Comparison of ENCODE assay signal across 21 cellular contexts in genomic region chr16:67101301-67101675, GRCh38. TPM values are rescaled to one million over a fixed set of nuclear protein-coding genes. Genes with fewer than 3 reads are reported as not detected.
DNase-seq lines count a peak whose midpoint lies in the region; FAIRE-seq and TF ChIP-seq lines count a peak whose summit lies in the region.
"Had no signal": no experiment of that assay in that cellular context is flagged by ENCODE, and none has a peak within 500 bp of the region (broad histone marks: within the 10 kb centered on the region; RNA-seq: fewer than 3 reads in every experiment).

No MANE protein-coding gene starts in this region.

- peak; percentile 37; the same call in 1 of the 2 replicates for TF ChIP-seq CTCF in HFFc6 (IDR thresholded peaks at IDR 0.05)
- TF ChIP-seq CTCF in astrocyte (IDR thresholded peaks at IDR 0.05; ENCODE audit: insufficient read depth, low read depth, low read length), result no peak
- no peak for TF ChIP-seq CTCF in D721Med (IDR thresholded peaks at IDR 0.05; ENCODE audit: insufficient read depth, missing control alignments)

- H3K4me3 ChIP-seq in astrocyte (ENCODE audit: insufficient read depth, low read depth, low read length), result no peak overlapping the region
- H3K4me3 ChIP-seq: ovary, PC-9, testis had no signal

- no peak overlapping the region for H2AFZ ChIP-seq in astrocyte (ENCODE audit: low read depth, low read length)
- H2AFZ ChIP-seq: PC-9 had no signal

- peaks cover 46% of the 10 kb centered on the region for H3K36me3 Mint-ChIP-seq in activated T-cell treated with anti-CD3 and anti-CD28 coated beads, Interleukin-2, amount 50 U/mL, for 24 hours (ENCODE audit: low read depth)
- peaks cover 5% of the 10 kb centered on the region; the same call in 1 of the 2 replicates for H3K36me3 Mint-ChIP-seq in HFFc6 (ENCODE audit: low read depth)
- peaks cover 7% of the 10 kb centered on the region for H3K36me3 Mint-ChIP-seq in astrocyte (ENCODE audit: low read depth, unreplicated experiment)

- no peaks in the 10 kb centered on the region for H3K9me3 Mint-ChIP-seq in activated T-cell treated with anti-CD3 and anti-CD28 coated beads, Interleukin-2, amount 50 U/mL, for 24 hours
- H3K9me3 Mint-ChIP-seq in HFFc6 (no peaks in the 10 kb centered on the region), astrocyte (ENCODE audit: unreplicated experiment) (peaks cover 2% of the 10 kb centered on the region)
- H3K9me3 Mint-ChIP-seq: stimulated activated naive B cell treated with anti-CD40 and anti-IgM and Interleukin-4, amounts not matched to agents 10 μg/mL and 1 μg/mL and 100 μg/mL, for 72 hours had no signal

- H3K4me2 ChIP-seq in astrocyte (ENCODE audit: low read length), result peak overlapping the region; percentile 16
- H3K4me2 ChIP-seq: PC-9 had no signal

- H3K27me3 Mint-ChIP-seq in activated T-cell treated with anti-CD3 and anti-CD28 coated beads, Interleukin-2, amount 50 U/mL, for 24 hours, result no peaks in the 10 kb centered on the region
- H3K27me3 Mint-ChIP-seq in HFFc6 (ENCODE audit: insufficient read depth) (peaks cover 2% of the 10 kb centered on the region; the same call in 1 of the 2 replicates), astrocyte (ENCODE audit: low read depth, unreplicated experiment) (no peaks in the 10 kb centered on the region)
- H3K27me3 Mint-ChIP-seq: activated CD8-positive, alpha-beta memory T cell treated with anti-CD3 and anti-CD28 coated beads, Interleukin-2, amount 10 ng/mL, durations not matched to agents 7 days and 5 days; stimulated activated naive B cell treated with anti-CD40 and anti-IgM and Interleukin-4, amounts not matched to agents 10 μg/mL and 1 μg/mL and 100 μg/mL, for 72 hours had no signal

- H3K9me3 ChIP-seq in astrocyte (ENCODE audit: insufficient read depth, low read depth, low read length), result no peaks in the 10 kb centered on the region
- H3K9me3 ChIP-seq: ovary, testis had no signal

- peaks cover 7% of the 10 kb centered on the region for H3K4me1 ChIP-seq in astrocyte (ENCODE audit: insufficient read depth, low read length)

- peak overlapping the region; percentile 84 for H3K27ac Mint-ChIP-seq in activated T-cell treated with anti-CD3 and anti-CD28 coated beads, Interleukin-2, amount 50 U/mL, for 24 hours
- H3K27ac Mint-ChIP-seq in HFFc6 (peak overlapping the region; percentile 76), astrocyte (ENCODE audit: unreplicated experiment) (peak overlapping the region; percentile 62)
- H3K27ac Mint-ChIP-seq: activated CD8-positive, alpha-beta memory T cell treated with anti-CD3 and anti-CD28 coated beads, Interleukin-2, amount 10 ng/mL, durations not matched to agents 7 days and 5 days; stimulated activated naive B cell treated with anti-CD40 and anti-IgM and Interleukin-4, amounts not matched to agents 10 μg/mL and 1 μg/mL and 100 μg/mL, for 72 hours had no signal

- peak overlapping the region; percentile 5 for H3K27ac ChIP-seq in astrocyte (ENCODE audit: low read depth, low read length)
- H3K27ac ChIP-seq: ovary, PC-9, testis had no signal

- peaks cover 12% of the 10 kb centered on the region for H3K4me1 Mint-ChIP-seq in activated T-cell treated with anti-CD3 and anti-CD28 coated beads, Interleukin-2, amount 50 U/mL, for 24 hours (ENCODE audit: low read depth)
- H3K4me1 Mint-ChIP-seq in HFFc6 (ENCODE audit: low read depth) (peaks cover 39% of the 10 kb centered on the region), astrocyte (ENCODE audit: low read depth, unreplicated experiment) (peaks cover 16% of the 10 kb centered on the region)

- H3K36me3 ChIP-seq in astrocyte (ENCODE audit: insufficient read depth, low read length), result peaks cover 13% of the 10 kb centered on the region
- H3K36me3 ChIP-seq: ovary had no signal

- no peaks in the 10 kb centered on the region for H4K20me1 ChIP-seq in astrocyte (ENCODE audit: insufficient read depth, low read length)

- H3K79me2 ChIP-seq in astrocyte (ENCODE audit: insufficient read depth, low read length), result no peaks in the 10 kb centered on the region

- H3K9ac ChIP-seq in astrocyte (ENCODE audit: low read length), result no peak overlapping the region

- H3K4me3 Mint-ChIP-seq in activated T-cell treated with anti-CD3 and anti-CD28 coated beads, Interleukin-2, amount 50 U/mL, for 24 hours, result no peak overlapping the region
- no peak overlapping the region; the same call in 1 of the 2 replicates for H3K4me3 Mint-ChIP-seq in HFFc6
- peak overlapping the region; percentile 29 for H3K4me3 Mint-ChIP-seq in astrocyte (ENCODE audit: unreplicated experiment)
- H3K4me3 Mint-ChIP-seq: activated CD8-positive, alpha-beta memory T cell treated with anti-CD3 and anti-CD28 coated beads, Interleukin-2, amount 10 ng/mL, durations not matched to agents 7 days and 5 days; stimulated activated naive B cell treated with anti-CD40 and anti-IgM and Interleukin-4, amounts not matched to agents 10 μg/mL and 1 μg/mL and 100 μg/mL, for 72 hours had no signal

- peak; percentile 73 for FAIRE-seq in astrocyte (lab: Jason Lieb, UNC)
- FAIRE-seq in D721Med (lab: Jason Lieb, UNC), result no peak
- FAIRE-seq: GM12891, kidney had no signal

- no peak for DNase-seq in activated T-cell treated with anti-CD3 and anti-CD28 coated beads, Interleukin-2, amount 50 U/mL, for 24 hours
- DNase-seq in activated T-cell treated with anti-CD3 and anti-CD28 coated beads, Interleukin-2, amount 50 U/mL, for 1 hour, result no peak
- DNase-seq in HFFc6 (peak; percentile 45), astrocyte (ENCODE audit: low read depth) (peak; percentile 74), renal cortical epithelial cell (ENCODE audit: low read depth) (peak; percentile 38), D721Med (ENCODE audit: insufficient read length, low spot score) (no peak), HT-29 (ENCODE audit: low spot score) (no peak), head of caudate nucleus (no peak)
- DNase-seq: activated CD8-positive, alpha-beta memory T cell treated with anti-CD3 and anti-CD28 coated beads, Interleukin-2, amount 10 ng/mL, durations not matched to agents 7 days and 5 days; activated gamma-delta T cell; caudate nucleus; DMS 273 treated with DMSO at 0.1 percent for 48 hours; GF-D8; kidney; NCI-H2029 treated with DMSO at 0.1 percent for 48 hours; NCI-H345; ovary; PC-9; stimulated activated naive B cell treated with anti-CD40 and anti-IgM and Interleukin-4, amounts not matched to agents 10 μg/mL and 1 μg/mL and 100 μg/mL, for 72 hours; testis had no signal

- intact Hi-C loops in head of caudate nucleus (cut with DNase I), result loop anchor here (5.0 to 10.0 kb wide), 2 partner anchors 54 to 124 kb away; partner anchors contain the start of genes B3GNT9, FBXL8 and TRADD

- H3K27me3 ChIP-seq in astrocyte (ENCODE audit: insufficient read depth, low read length), result no peaks in the 10 kb centered on the region
- H3K27me3 ChIP-seq: ovary, testis had no signal

RNA-seq across cellular contexts. Expression of gene PHAF1, which starts 8.5 kb away (rescaled TPM):
- total RNA-seq in HFFc6 (2021; fragmentation: NEBNext Ultra II Directional; extraction: Animal tissue kit (Norgen Biotek cat#: 25700)), result 10 to 100 TPM in 5 of 6 experiments, 1 to 10 TPM in 1; 10.0 to 13.8 (median 11.8) TPM
- total RNA-seq in astrocyte (16.1 and 17.1 TPM in 2 replicates), renal cortical epithelial cell (9.0 and 25.5 TPM in 2 replicates)
- 13.6 and 15.4 TPM in 2 replicates for total RNA-seq in HT-29 (2014; rRNA removed; shearing (Covaris generic))

RNA-seq across cellular contexts. Expression of gene B3GNT9, which starts 49.5 kb away (rescaled TPM):
- 10 to 100 TPM; 45.7 to 55.1 (median 50.1) TPM for total RNA-seq in HFFc6 (2021; fragmentation: NEBNext Ultra II Directional; extraction: Animal tissue kit (Norgen Biotek cat#: 25700))
- 7.6 and 9.4 TPM in 2 replicates for total RNA-seq in astrocyte
- 11.6 and 27.4 TPM in 2 replicates for total RNA-seq in renal cortical epithelial cell
- total RNA-seq in HT-29 (2014; rRNA removed; shearing (Covaris generic)), result 10.7 and 13.5 TPM in 2 replicates

RNA-seq across cellular contexts. Expression of gene TRADD, which starts 58.4 kb away (rescaled TPM):
- total RNA-seq in HFFc6 (2021; fragmentation: NEBNext Ultra II Directional; extraction: Animal tissue kit (Norgen Biotek cat#: 25700)), result 10 to 100 TPM; 12.8 to 16.8 (median 15.8) TPM
- 10.1 and 11.0 TPM in 2 replicates for total RNA-seq in astrocyte
- total RNA-seq in renal cortical epithelial cell, result 26.2 and 45.8 TPM in 2 replicates
- 33.6 and 35.4 TPM in 2 replicates for total RNA-seq in HT-29 (2014; rRNA removed; shearing (Covaris generic))

RNA-seq across cellular contexts. Expression of gene FBXL8, which starts 58.5 kb away (rescaled TPM):
- 10 to 100 TPM in 1 of 6 experiments, 1 to 10 TPM in 5; 7.2 to 10.8 (median 7.8) TPM for total RNA-seq in HFFc6 (2021; fragmentation: NEBNext Ultra II Directional; extraction: Animal tissue kit (Norgen Biotek cat#: 25700))
- 5.6 and 6.8 TPM in 2 replicates for total RNA-seq in astrocyte
- 13.5 TPM in 2 replicates for total RNA-seq in renal cortical epithelial cell
- 27.7 and 34.6 TPM in 2 replicates for total RNA-seq in HT-29 (2014; rRNA removed; shearing (Covaris generic))

Comparison
In these comparisons a context has a peak if more than half of its experiments do, and no peak if none do; other contexts are left out.
1. DNase-seq: peak in HFFc6 (single experiment), astrocyte (single experiment) and renal cortical epithelial cell (single experiment); none in activated T-cell treated with anti-CD3 and anti-CD28 coated beads, Interleukin-2, amount 50 U/mL, for 24 hours (single experiment), activated T-cell treated with anti-CD3 and anti-CD28 coated beads, Interleukin-2, amount 50 U/mL, for 1 hour (single experiment), D721Med (single experiment), HT-29 (single experiment) and head of caudate nucleus (0 of 42).
2. Peak in every context shown above with its lines, with median percentiles within 50 percentile points of each other: H3K27ac Mint-ChIP-seq.